ENCODE assay signal across 8 cellular contexts in the genomic region with DNA sequence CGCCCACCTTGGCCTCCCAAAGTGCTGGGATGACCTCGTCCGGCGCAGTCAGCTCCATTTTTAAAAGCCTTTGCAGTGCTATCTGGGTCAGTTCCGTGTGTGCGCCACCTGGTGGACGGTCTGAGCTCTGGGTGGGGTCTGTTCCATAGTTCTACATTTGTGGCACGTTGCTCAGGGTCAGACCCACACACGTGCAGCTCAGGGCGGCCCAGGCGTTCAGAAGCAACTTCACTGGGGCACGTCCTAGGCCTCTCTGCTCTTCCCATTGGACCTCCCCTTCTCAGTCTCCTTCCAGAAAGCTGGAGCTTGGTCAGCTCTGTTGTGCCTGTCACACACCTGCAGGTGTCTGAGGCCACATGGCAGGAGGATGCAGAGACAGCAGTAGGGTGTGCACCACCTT.
DNase-seq lines count a peak whose midpoint lies in the region; ATAC-seq and TF ChIP-seq lines count a peak whose summit lies in the region.

No MANE protein-coding gene starts in this region.

- H3K9me3 Mint-ChIP-seq in activated naive CD8-positive, alpha-beta T cell treated with anti-CD3 and anti-CD28 coated beads, Interleukin-2, amount 50 U/mL, for 24 hours: peaks cover 14% of the 10 kb centered on the region
- peaks cover 23% of the 10 kb centered on the region for H3K9me3 Mint-ChIP-seq in activated naive CD8-positive, alpha-beta T cell treated with anti-CD3 and anti-CD28 coated beads for 36 hours
- H3K9me3 Mint-ChIP-seq in effector memory CD8-positive, alpha-beta T cell: peaks cover 0 to 1% of the 10 kb centered on the region in 2 donors

- no peak overlapping the region for H3K4me3 Mint-ChIP-seq in activated naive CD8-positive, alpha-beta T cell treated with anti-CD3 and anti-CD28 coated beads, Interleukin-2, amount 50 U/mL, for 24 hours
- no peak overlapping the region for H3K4me3 Mint-ChIP-seq in activated naive CD8-positive, alpha-beta T cell treated with anti-CD3 and anti-CD28 coated beads for 36 hours
- H3K4me3 Mint-ChIP-seq in effector memory CD8-positive, alpha-beta T cell: peak overlapping the region in 1 of 2 donors; percentile 8

- peak; percentile 49 for DNase-seq in activated naive CD8-positive, alpha-beta T cell treated with anti-CD3 and anti-CD28 coated beads, Interleukin-2, amount 50 U/mL, for 24 hours
- DNase-seq in activated naive CD8-positive, alpha-beta T cell treated with anti-CD3 and anti-CD28 coated beads for 36 hours: no peak
- DNase-seq in NB4 (ENCODE audit: low read depth) (peak; percentile 54), sciatic nerve (ENCODE audit: low spot score) (no peak)
- no peak for DNase-seq in effector memory CD8-positive, alpha-beta T cell
- peak; percentile 61 for DNase-seq in stimulated activated CD8-positive, alpha-beta memory T cell treated with anti-CD3 and anti-CD28 coated beads, Interleukin-4, amount 100 ng/mL, for 48 hours

- H3K4me1 Mint-ChIP-seq in activated naive CD8-positive, alpha-beta T cell treated with anti-CD3 and anti-CD28 coated beads, Interleukin-2, amount 50 U/mL, for 24 hours: peaks cover 42% of the 10 kb centered on the region
- H3K4me1 Mint-ChIP-seq in activated naive CD8-positive, alpha-beta T cell treated with anti-CD3 and anti-CD28 coated beads for 36 hours: peaks cover 24% of the 10 kb centered on the region
- peaks cover 11 to 19% of the 10 kb centered on the region in 2 donors for H3K4me1 Mint-ChIP-seq in effector memory CD8-positive, alpha-beta T cell (ENCODE audit: low read depth in 2 of 2)

- peak; percentile 26 for ATAC-seq in activated naive CD8-positive, alpha-beta T cell treated with anti-CD3 and anti-CD28 coated beads, Interleukin-2, amount 50 U/mL, for 24 hours
- no peak for ATAC-seq in effector memory CD8-positive, alpha-beta T cell (replicated peaks)
- ATAC-seq in GM18907 (IDR thresholded peaks at IDR 0.05; ENCODE audit: unreplicated experiment) (no peak), sciatic nerve (no peak), GM18505 (IDR thresholded peaks at IDR 0.05; ENCODE audit: unreplicated experiment) (no peak)

- H3K4me3 ChIP-seq in NB4 (ENCODE audit: low read depth, low read length): no peak overlapping the region

- TF ChIP-seq POLR2A in NB4 (IDR thresholded peaks at IDR 0.05; ENCODE audit: extremely low read depth, insufficient read length): no peak
- TF ChIP-seq POLR2A in GM18505 (IDR thresholded peaks at IDR 0.05; ENCODE audit: borderline replicate concordance, extremely low read depth, insufficient read depth, insufficient read length): no peak

- peak; percentile 46 for TF ChIP-seq CTCF in NB4 (IDR thresholded peaks at IDR 0.05; ENCODE audit: low read depth, low read length)

- intact Hi-C loops in sciatic nerve (cut with DNase I): no loop called here

- H3K27me3 Mint-ChIP-seq in activated naive CD8-positive, alpha-beta T cell treated with anti-CD3 and anti-CD28 coated beads, Interleukin-2, amount 50 U/mL, for 24 hours: no peaks in the 10 kb centered on the region
- H3K27me3 Mint-ChIP-seq in activated naive CD8-positive, alpha-beta T cell treated with anti-CD3 and anti-CD28 coated beads for 36 hours: no peaks in the 10 kb centered on the region
- H3K27me3 Mint-ChIP-seq in effector memory CD8-positive, alpha-beta T cell: no peaks in the 10 kb centered on the region

- H3K36me3 Mint-ChIP-seq in activated naive CD8-positive, alpha-beta T cell treated with anti-CD3 and anti-CD28 coated beads, Interleukin-2, amount 50 U/mL, for 24 hours (ENCODE audit: low read depth): peaks cover 15% of the 10 kb centered on the region
- peaks cover 25% of the 10 kb centered on the region for H3K36me3 Mint-ChIP-seq in activated naive CD8-positive, alpha-beta T cell treated with anti-CD3 and anti-CD28 coated beads for 36 hours
- H3K36me3 Mint-ChIP-seq in effector memory CD8-positive, alpha-beta T cell (ENCODE audit: insufficient read depth): peaks cover 10% of the 10 kb centered on the region

- no peak overlapping the region for H3K27ac Mint-ChIP-seq in activated naive CD8-positive, alpha-beta T cell treated with anti-CD3 and anti-CD28 coated beads, Interleukin-2, amount 50 U/mL, for 24 hours
- no peak overlapping the region for H3K27ac Mint-ChIP-seq in activated naive CD8-positive, alpha-beta T cell treated with anti-CD3 and anti-CD28 coated beads for 36 hours
- H3K27ac Mint-ChIP-seq in effector memory CD8-positive, alpha-beta T cell: peak overlapping the region; percentile 15 to 53

Comparison
In these comparisons a context has a peak if more than half of its experiments do, and no peak if none do; other contexts are left out.
1. DNase-seq: peak in activated naive CD8-positive, alpha-beta T cell treated with anti-CD3 and anti-CD28 coated beads, Interleukin-2, amount 50 U/mL, for 24 hours (single experiment), NB4 (single experiment) and stimulated activated CD8-positive, alpha-beta memory T cell treated with anti-CD3 and anti-CD28 coated beads, Interleukin-4, amount 100 ng/mL, for 48 hours (single experiment); none in activated naive CD8-positive, alpha-beta T cell treated with anti-CD3 and anti-CD28 coated beads for 36 hours (single experiment), effector memory CD8-positive, alpha-beta T cell (0 of 3) and sciatic nerve (single experiment).
2. H3K27ac Mint-ChIP-seq: peak in effector memory CD8-positive, alpha-beta T cell (2 of 2); none in activated naive CD8-positive, alpha-beta T cell treated with anti-CD3 and anti-CD28 coated beads, Interleukin-2, amount 50 U/mL, for 24 hours (single experiment) and activated naive CD8-positive, alpha-beta T cell treated with anti-CD3 and anti-CD28 coated beads for 36 hours (single experiment).